Comparison of ENCODE assay signal across 16 cellular contexts in genomic region chrX:148784859-148785655, GRCh38.
DNase-seq lines count a peak whose midpoint lies in the region; ATAC-seq, FAIRE-seq and TF ChIP-seq lines count a peak whose summit lies in the region.
"Had no signal": no experiment of that assay in that cellular context is flagged by ENCODE, and none has a peak within 500 bp of the region (broad histone marks: within the 10 kb centered on the region; RNA-seq: fewer than 3 reads in every experiment).

No MANE protein-coding gene starts in this region.

- no peaks in the 10 kb centered on the region for H3K27me3 Mint-ChIP-seq in astrocyte (ENCODE audit: low read depth, unreplicated experiment)
- H3K27me3 Mint-ChIP-seq: activated CD4-positive, alpha-beta memory T cell treated with anti-CD3 and anti-CD28 coated beads, Interleukin-2, amount 10 ng/mL, durations not matched to agents 7 days and 5 days; dendritic cell treated with granulocyte-macrophage colony-stimulating factor and Interleukin-4, amounts not matched to agents 40 ng/mL and 50 ng/mL, for 4 days had no signal

- no peaks in the 10 kb centered on the region for H3K36me3 Mint-ChIP-seq in astrocyte (ENCODE audit: low read depth, unreplicated experiment)
- H3K36me3 Mint-ChIP-seq: stimulated activated effector memory CD8-positive, alpha-beta T cell treated with anti-CD3 and anti-CD28 coated beads, Interleukin-12 subunit alpha, Interleukin-12 subunit beta, amount 100 ng/mL, for 72 hours had no signal

- 68 to 83% (median 76%) methylated on average over 10 of the region's 10 CpGs for WGBS in heart left ventricle, 4 donors

- no peaks in the 10 kb centered on the region for H3K27me3 ChIP-seq in astrocyte (ENCODE audit: insufficient read depth, low read length)
- no peaks in the 10 kb centered on the region for H3K27me3 ChIP-seq in BE2C
- H3K27me3 ChIP-seq in heart left ventricle, result peaks cover 0 to 3% (median 0%) of the 10 kb centered on the region in 9 donors

- peak; percentile 54 for FAIRE-seq in astrocyte (lab: Jason Lieb, UNC)

- DNase-seq in AG20443 (ENCODE audit: low spot score) (peak; percentile 30), NCI-H1105 (lab: John Stamatoyannopoulos, UW) (peak; percentile 99), astrocyte (ENCODE audit: low read depth) (no peak), erythroblast (lab: John Stamatoyannopoulos, UW) (no peak), GM19238 (ENCODE audit: insufficient read length, low spot score) (no peak), BE2C (no peak), heart left ventricle (no peak)
- DNase-seq: activated CD4-positive, alpha-beta memory T cell treated with anti-CD3 and anti-CD28 coated beads, Interleukin-2, amount 10 ng/mL, durations not matched to agents 7 days and 5 days; amniotic stem cell; lower lobe of right lung; SHP77; stimulated activated CD4-positive, alpha-beta T cell treated with anti-CD3 and anti-CD28 coated beads, Interleukin-4, amount 100 ng/mL, for 24 hours had no signal

- ATAC-seq in GM19328 (IDR thresholded peaks at IDR 0.05; ENCODE audit: unreplicated experiment), result peak; percentile 92
- no peak for ATAC-seq in heart left ventricle
- ATAC-seq: lower lobe of right lung; sciatic nerve; stimulated activated effector memory CD8-positive, alpha-beta T cell treated with anti-CD3 and anti-CD28 coated beads, Interleukin-12 subunit alpha, Interleukin-12 subunit beta, amount 100 ng/mL, for 72 hours had no signal

- no peak overlapping the region for H3K4me3 ChIP-seq in astrocyte (ENCODE audit: insufficient read depth, low read depth, low read length)
- no peak overlapping the region for H3K4me3 ChIP-seq in BE2C (ENCODE audit: low read depth, low read length)
- H3K4me3 ChIP-seq in heart left ventricle, result no peak overlapping the region
- H3K4me3 ChIP-seq: lower lobe of right lung had no signal

- no peaks in the 10 kb centered on the region for H3K79me2 ChIP-seq in astrocyte (ENCODE audit: insufficient read depth, low read length)

- no peaks in the 10 kb centered on the region for H3K4me1 Mint-ChIP-seq in astrocyte (ENCODE audit: low read depth, unreplicated experiment)
- H3K4me1 Mint-ChIP-seq: activated CD4-positive, alpha-beta memory T cell treated with anti-CD3 and anti-CD28 coated beads, Interleukin-2, amount 10 ng/mL, durations not matched to agents 7 days and 5 days; stimulated activated effector memory CD8-positive, alpha-beta T cell treated with anti-CD3 and anti-CD28 coated beads, Interleukin-12 subunit alpha, Interleukin-12 subunit beta, amount 100 ng/mL, for 72 hours had no signal

- no peaks in the 10 kb centered on the region for H4K20me1 ChIP-seq in astrocyte (ENCODE audit: insufficient read depth, low read length)

- intact Hi-C loops in heart left ventricle (cut with DNase I), result no loop called here

- TF ChIP-seq CTCF in astrocyte (IDR thresholded peaks at IDR 0.05; ENCODE audit: insufficient read depth, low read depth, low read length) (no peak), BE2C (IDR thresholded peaks at IDR 0.05; ENCODE audit: low read depth, low read length) (no peak), heart left ventricle (IDR thresholded peaks at IDR 0.05) (no peak)

- H2AFZ ChIP-seq in astrocyte (ENCODE audit: low read depth, low read length), result no peak overlapping the region

- no peak overlapping the region for H3K27ac Mint-ChIP-seq in astrocyte (ENCODE audit: unreplicated experiment)
- H3K27ac Mint-ChIP-seq: activated CD4-positive, alpha-beta memory T cell treated with anti-CD3 and anti-CD28 coated beads, Interleukin-2, amount 10 ng/mL, durations not matched to agents 7 days and 5 days; dendritic cell treated with granulocyte-macrophage colony-stimulating factor and Interleukin-4, amounts not matched to agents 40 ng/mL and 50 ng/mL, for 4 days; stimulated activated effector memory CD8-positive, alpha-beta T cell treated with anti-CD3 and anti-CD28 coated beads, Interleukin-12 subunit alpha, Interleukin-12 subunit beta, amount 100 ng/mL, for 72 hours had no signal

- no peaks in the 10 kb centered on the region for H3K9me3 Mint-ChIP-seq in astrocyte (ENCODE audit: unreplicated experiment)
- H3K9me3 Mint-ChIP-seq: activated CD4-positive, alpha-beta memory T cell treated with anti-CD3 and anti-CD28 coated beads, Interleukin-2, amount 10 ng/mL, durations not matched to agents 7 days and 5 days; dendritic cell treated with granulocyte-macrophage colony-stimulating factor and Interleukin-4, amounts not matched to agents 40 ng/mL and 50 ng/mL, for 4 days; stimulated activated effector memory CD8-positive, alpha-beta T cell treated with anti-CD3 and anti-CD28 coated beads, Interleukin-12 subunit alpha, Interleukin-12 subunit beta, amount 100 ng/mL, for 72 hours had no signal

- peak overlapping the region; percentile 55 for H3K4me2 ChIP-seq in astrocyte (ENCODE audit: low read length)

- H3K36me3 ChIP-seq in astrocyte (ENCODE audit: insufficient read depth, low read length) (no peaks in the 10 kb centered on the region), BE2C (no peaks in the 10 kb centered on the region), heart left ventricle (no peaks in the 10 kb centered on the region)
- H3K36me3 ChIP-seq: lower lobe of right lung had no signal

- H3K27ac ChIP-seq in astrocyte (ENCODE audit: low read depth, low read length) (no peak overlapping the region), heart left ventricle (no peak overlapping the region)
- H3K27ac ChIP-seq: lower lobe of right lung had no signal

- H3K4me3 Mint-ChIP-seq in astrocyte (ENCODE audit: unreplicated experiment), result no peak overlapping the region
- H3K4me3 Mint-ChIP-seq: activated CD4-positive, alpha-beta memory T cell treated with anti-CD3 and anti-CD28 coated beads, Interleukin-2, amount 10 ng/mL, durations not matched to agents 7 days and 5 days; dendritic cell treated with granulocyte-macrophage colony-stimulating factor and Interleukin-4, amounts not matched to agents 40 ng/mL and 50 ng/mL, for 4 days; stimulated activated effector memory CD8-positive, alpha-beta T cell treated with anti-CD3 and anti-CD28 coated beads, Interleukin-12 subunit alpha, Interleukin-12 subunit beta, amount 100 ng/mL, for 72 hours had no signal

- no peak overlapping the region for H3K9ac ChIP-seq in astrocyte (ENCODE audit: low read length)

- TF ChIP-seq POLR2A in erythroblast (IDR thresholded peaks at IDR 0.05; ENCODE audit: low read length) (no peak), heart left ventricle (IDR thresholded peaks at IDR 0.05) (no peak)

- H3K9me3 ChIP-seq in astrocyte (ENCODE audit: insufficient read depth, low read depth, low read length) (no peaks in the 10 kb centered on the region), BE2C (no peaks in the 10 kb centered on the region), heart left ventricle (no peaks in the 10 kb centered on the region)
- H3K9me3 ChIP-seq: lower lobe of right lung had no signal

- H3K4me1 ChIP-seq in astrocyte (ENCODE audit: insufficient read depth, low read length) (no peaks in the 10 kb centered on the region), BE2C (no peaks in the 10 kb centered on the region), heart left ventricle (no peaks in the 10 kb centered on the region)
- H3K4me1 ChIP-seq: lower lobe of right lung had no signal

Comparison
In these comparisons a context has a peak if more than half of its experiments do, and no peak if none do; other contexts are left out.
1. DNase-seq: peak in AG20443 (single experiment) and NCI-H1105 (single experiment); none in astrocyte (single experiment), erythroblast (0 of 2), GM19238 (single experiment), BE2C (single experiment) and heart left ventricle (0 of 5).